ENCODE assay signal across 9 cellular contexts in genomic region chr1:8875216-8875861, GRCh38. TPM values are rescaled to one million over a fixed set of nuclear protein-coding genes. Genes with fewer than 3 reads are reported as not detected.
A peak's percentile ranks its signal among the peaks of the same experiment; 100 is the strongest.
DNase-seq lines count a peak whose midpoint lies in the region; ATAC-seq, FAIRE-seq and TF ChIP-seq lines count a peak whose summit lies in the region.
"Had no signal": no experiment of that assay in that cellular context is flagged by ENCODE, and none has a peak within 500 bp of the region (broad histone marks: within the 10 kb centered on the region; RNA-seq: fewer than 3 reads in every experiment).

No MANE protein-coding gene starts in this region.

- H3K4me3 ChIP-seq in DOHH2 (ENCODE audit: low read length) (peak overlapping the region; percentile 83), OCI-LY7 (ENCODE audit: low read depth, low read length, poor library complexity, severe bottlenecking) (peak overlapping the region; percentile 99), H1 (ENCODE audit: extremely low read depth in 1 of 4, insufficient read depth in 2 of 4, low read depth in 3 of 4, low read length in 4 of 4) (peak overlapping the region in 1 of 4 experiments; percentile 92; a peak in 3 of 8 replicates)

- H2AK5ac ChIP-seq in H1 (ENCODE audit: low read depth, low read length): no peak overlapping the region

- peaks cover 48% of the 10 kb centered on the region for H3K4me1 ChIP-seq in DOHH2 (ENCODE audit: control insufficient read depth, low read length)
- H3K4me1 ChIP-seq in OCI-LY7 (ENCODE audit: insufficient read depth, low read length, poor library complexity, severe bottlenecking): peaks cover 43% of the 10 kb centered on the region
- H3K4me1 ChIP-seq in H1 (replicated peaks in 1 of 4; ENCODE audit: control insufficient read depth in 3 of 4, insufficient read depth in 4 of 4, low read length in 3 of 4): peaks cover 12 to 34% (median 18%) of the 10 kb centered on the region in 4 experiments

- H3K4me3 Mint-ChIP-seq in progenitor cell of endocrine pancreas (ENCODE audit: low read depth): peak overlapping the region; percentile 46

- H3K4me2 ChIP-seq in DOHH2 (ENCODE audit: low read length): peak overlapping the region; percentile 81
- peak overlapping the region; percentile 87 for H3K4me2 ChIP-seq in OCI-LY7 (ENCODE audit: low read length)
- peak overlapping the region; percentile 37 to 54 for H3K4me2 ChIP-seq in H1 (ENCODE audit: insufficient read depth in 1 of 2, low read depth in 2 of 2, low read length in 2 of 2)

- no peak overlapping the region for H4K8ac ChIP-seq in H1 (ENCODE audit: extremely low read depth, insufficient read depth, low read length)

- H2BK12ac ChIP-seq in H1 (ENCODE audit: low read depth, low read length): no peak overlapping the region

- H3K36me3 ChIP-seq in DOHH2 (ENCODE audit: control insufficient read depth, low read length) (peaks cover 88% of the 10 kb centered on the region), OCI-LY7 (ENCODE audit: insufficient read depth, low read length) (peaks cover 81% of the 10 kb centered on the region), H1 (ENCODE audit: control insufficient read depth in 2 of 4, insufficient read depth in 4 of 4, low read length in 3 of 4) (peaks cover 38 to 70% (median 53%) of the 10 kb centered on the region in 4 experiments)

- H3K27me3 ChIP-seq in DOHH2 (ENCODE audit: control insufficient read depth, low read length): no peaks in the 10 kb centered on the region
- H3K27me3 ChIP-seq in H1 (replicated peaks in 1 of 4; ENCODE audit: control insufficient read depth in 3 of 4, extremely low read depth in 1 of 4, insufficient read depth in 3 of 4, low read length in 3 of 4): no peaks in the 10 kb centered on the region

- no peaks in the 10 kb centered on the region for H3K9me3 Mint-ChIP-seq in progenitor cell of endocrine pancreas (ENCODE audit: low read depth)

- H3K27ac ChIP-seq in DOHH2 (ENCODE audit: low read depth, low read length) (peak overlapping the region; percentile 81), OCI-LY7 (ENCODE audit: low read depth, low read length, poor library complexity, severe bottlenecking) (no peak overlapping the region), H1 (ENCODE audit: low read depth, low read length) (no peak overlapping the region; the same call in 1 of the 2 replicates)

- no peak overlapping the region for H3K18ac ChIP-seq in H1 (ENCODE audit: extremely low read depth, low read length)

- peaks cover 2% of the 10 kb centered on the region; the same call in 1 of the 2 replicates for H3K23me2 ChIP-seq in H1 (ENCODE audit: low read depth, low read length)

- peak in 1 of 2 experiments; percentile 37; a peak in 2 of 3 replicates for TF ChIP-seq POLR2A in H1 (IDR thresholded peaks at IDR 0.05; ENCODE audit: control extremely low read depth in 1 of 2, low read depth in 2 of 2, low read length in 2 of 2)

- peaks cover 23% of the 10 kb centered on the region for H3K36me3 Mint-ChIP-seq in progenitor cell of endocrine pancreas (ENCODE audit: insufficient read depth)

- peaks cover 25% of the 10 kb centered on the region for H3K4me1 Mint-ChIP-seq in progenitor cell of endocrine pancreas (ENCODE audit: low read depth)

- H3K79me2 ChIP-seq in DOHH2 (ENCODE audit: control insufficient read depth, low read length) (peaks cover 97% of the 10 kb centered on the region), OCI-LY7 (ENCODE audit: insufficient read depth, low read depth, low read length) (peaks cover 88% of the 10 kb centered on the region), H1 (ENCODE audit: control insufficient read depth in 1 of 2, insufficient read depth in 2 of 2, low read length in 2 of 2) (peaks cover 38 to 82% of the 10 kb centered on the region in 2 experiments)

- H4K91ac ChIP-seq in H1 (replicated peaks; ENCODE audit: insufficient read length, low read length): no peak overlapping the region

- TF ChIP-seq EP300 in H1 (IDR thresholded peaks at IDR 0.05; ENCODE audit: borderline replicate concordance in 1 of 2, low read depth in 2 of 2, low read length in 2 of 2): no peak

- no peak overlapping the region for H3K14ac ChIP-seq in H1 (ENCODE audit: insufficient read length)

- WGBS in H1 (ENCODE audit: extremely low coverage in 1 of 2, insufficient coverage in 1 of 2, insufficient read length in 1 of 2, insufficient replicate concordance in 2 of 2, low coverage in 1 of 2, low lambda C conversion rate in 2 of 2, missing lambda C conversion rate in 1 of 2), 2 experiments: 85% methylated on average over 7 of the region's 7 CpGs; no CpG with 5 or more reads in 1 of the 2 experiments

- H3K9ac ChIP-seq in H1 (replicated peaks in 1 of 4; ENCODE audit: extremely low read depth in 1 of 4, low read depth in 3 of 4, low read length in 3 of 4): no peak overlapping the region

- H3K9me3 ChIP-seq in DOHH2 (ENCODE audit: control insufficient read depth, insufficient read depth, low read length) (no peaks in the 10 kb centered on the region), OCI-LY7 (ENCODE audit: low read length) (no peaks in the 10 kb centered on the region), H1 (ENCODE audit: insufficient read depth in 2 of 2, low read depth in 1 of 2, low read length in 1 of 2) (no peaks in the 10 kb centered on the region)

- FAIRE-seq in H1 (lab: Jason Lieb, UNC): no peak

- no peak overlapping the region for H4K5ac ChIP-seq in H1 (ENCODE audit: insufficient read length, low read depth, low read length)

- peaks cover 8% of the 10 kb centered on the region for H3K79me1 ChIP-seq in H1 (ENCODE audit: low read depth, low read length)

- H3K9me2 ChIP-seq in DOHH2 (replicated peaks; ENCODE audit: control insufficient read depth, low read length): no peaks in the 10 kb centered on the region
- no peaks in the 10 kb centered on the region for H3K9me2 ChIP-seq in OCI-LY7 (ENCODE audit: insufficient read depth, low read length)

- H2AFZ ChIP-seq in OCI-LY7 (ENCODE audit: low read length): no peak overlapping the region
- no peak overlapping the region for H2AFZ ChIP-seq in H1 (ENCODE audit: low read length)

- ATAC-seq in GM19324 (IDR thresholded peaks at IDR 0.05; ENCODE audit: low FRiP score, unreplicated experiment): no peak
- no peak for ATAC-seq in GM19023 (IDR thresholded peaks at IDR 0.05; ENCODE audit: unreplicated experiment)

- H3F3A ChIP-seq in DOHH2 (ENCODE audit: control insufficient read depth, insufficient read depth): peaks cover 60% of the 10 kb centered on the region

- H2BK5ac ChIP-seq in H1 (ENCODE audit: low read depth, low read length): no peak overlapping the region

- CTCF ChIA-PET in OCI-LY7 (lab: Charles Lee; ENCODE audit: unreplicated experiment): no interaction called here
- CTCF ChIA-PET in H1 (lab: Charles Lee; ENCODE audit: partially characterized antibody): interaction anchor here (1.2 to 5.2 kb wide), 2 partner anchors 9 to 12 kb away, joined by 3 to 47 read pairs; no protein-coding TSS in a partner anchor

- TF ChIP-seq RAD21 in H1 (IDR thresholded peaks at IDR 0.05 in 1 of 2, conservative IDR thresholded peaks at IDR 0.05 in 1 of 2; ENCODE audit: low read depth in 2 of 2, low read length in 2 of 2): no peak

- no peak overlapping the region for H2BK20ac ChIP-seq in H1 (ENCODE audit: low read length)

- no TSS peak for BruUV-seq in OCI-LY7 (replicated peaks; lab: Mats Ljungman, UMichigan)

- H3K56ac ChIP-seq in H1 (replicated peaks; ENCODE audit: insufficient read length, low read depth, low read length): no peak overlapping the region

- no peaks in the 10 kb centered on the region for H3K27me3 Mint-ChIP-seq in progenitor cell of endocrine pancreas

- no peak overlapping the region for H2BK120ac ChIP-seq in H1 (replicated peaks; ENCODE audit: low read depth, low read length)

- no peak for TF ChIP-seq CTCF in DOHH2 (IDR thresholded peaks at IDR 0.05; ENCODE audit: low read depth, low read length, poor library complexity, severe bottlenecking)
- no peak for TF ChIP-seq CTCF in OCI-LY7 (conservative IDR thresholded peaks at IDR 0.05; ENCODE audit: low read length)
- TF ChIP-seq CTCF in H1 (IDR thresholded peaks at IDR 0.05; ENCODE audit: control extremely low read depth in 1 of 3, insufficient read depth in 1 of 3, low read depth in 1 of 3, low read length in 3 of 3): no peak
- TF ChIP-seq CTCF in progenitor cell of endocrine pancreas (IDR thresholded peaks at IDR 0.05; ENCODE audit: unreplicated experiment): no peak

- POLR2A ChIA-PET in OCI-LY7 (lab: Charles Lee) (interaction anchor here (0.6 kb wide), 2 partner anchors 99 to 903 kb away, joined by 3 read pairs; no protein-coding TSS in a partner anchor), H1 (lab: Charles Lee; ENCODE audit: partially characterized antibody) (interaction anchor here (0.6 to 29.3 kb wide), 7 partner anchors 8 to 129 kb away, joined by 3 to 880 read pairs (median 7); no protein-coding TSS in a partner anchor)

- H3K27ac Mint-ChIP-seq in progenitor cell of endocrine pancreas: peak overlapping the region; percentile 68

- intact Hi-C loops in OCI-LY7 (cut with micrococcal nuclease; ENCODE audit: unreplicated experiment): loop anchor here (5.0 kb wide), 2 partner anchors 192 to 453 kb away; partner anchors contain the start of gene SLC2A5

- peaks cover 61% of the 10 kb centered on the region for H4K20me1 ChIP-seq in DOHH2 (ENCODE audit: control insufficient read depth, insufficient read depth, low read depth, low read length)
- H4K20me1 ChIP-seq in OCI-LY7 (ENCODE audit: insufficient read depth, low read length): peaks cover 62% of the 10 kb centered on the region
- H4K20me1 ChIP-seq in H1 (replicated peaks in 1 of 2; ENCODE audit: control insufficient read depth in 1 of 2, insufficient read depth in 2 of 2, low read length in 2 of 2): peaks cover 31 to 35% of the 10 kb centered on the region in 2 experiments

- no peak overlapping the region for H3K23ac ChIP-seq in H1 (ENCODE audit: insufficient read length)

- no peak overlapping the region for H2BK15ac ChIP-seq in H1 (ENCODE audit: low read length)

- no peak overlapping the region for H3K4ac ChIP-seq in H1 (replicated peaks; ENCODE audit: insufficient read length, low read depth, low read length)

- DNase-seq in OCI-LY7 (ENCODE audit: low spot score) (no peak), H1 (ENCODE audit: low read depth in 1 of 2, low spot score in 2 of 2) (no peak), progenitor cell of endocrine pancreas (ENCODE audit: low spot score, unreplicated experiment) (no peak), AG20443 (ENCODE audit: low spot score) (no peak), NCI-H526 treated with DMSO at 0.1 percent for 48 hours (lab: John Stamatoyannopoulos, UW) (no peak)
- DNase-seq: activated CD4-positive, CD25-positive, alpha-beta regulatory T cell treated with anti-CD3 and anti-CD28 coated beads, Interleukin-2, amount 50 U/mL, for 72 hours had no signal

RNA-seq across cellular contexts. Expression of gene ENO1, which starts 3.1 kb away (rescaled TPM):
- total RNA-seq in OCI-LY7 (2014; rRNA removed; shearing (Covaris generic)): 1,017 and 1,033 TPM in 2 replicates
- total RNA-seq in OCI-LY7 (2022) (884 and 1,337 TPM in 2 replicates), progenitor cell of endocrine pancreas (444 and 493 TPM in 2 replicates)
- total RNA-seq in H1 (2021; fragmentation: NEBNext Ultra II Directional; extraction: Animal tissue kit (Norgen Biotek cat#: 25700)): 2,080 and 2,117 TPM in 2 replicates
- polyA plus RNA-seq in H1 (2011; rRNA removed): 1,763 and 2,059 TPM in 2 replicates
- polyA plus RNA-seq in H1 (2011; cell fraction: cytosol; rRNA removed): 2,358 TPM
- polyA plus RNA-seq in H1 (2011; cell fraction: nucleus; rRNA removed): 2,405 TPM
- polyA plus RNA-seq in H1 (2012, experiment 1 of 2): 1,870 to 2,736 TPM (median 2,687 TPM) in 4 replicates
- 3,551 TPM for polyA plus RNA-seq in H1 (2012, experiment 2 of 2)
- 1,002 TPM for polyA plus RNA-seq in H1 (2013, experiment 1 of 2)
- polyA plus RNA-seq in H1 (2013, experiment 2 of 2): 997 TPM
- polyA minus RNA-seq in H1 (2011; rRNA and poly(A)+ RNA removed): 2,726 and 2,920 TPM in 2 replicates
- 1,825 TPM for polyA minus RNA-seq in H1 (2011; cell fraction: cytosol; rRNA and poly(A)+ RNA removed)
- polyA minus RNA-seq in H1 (2011; cell fraction: nucleus; rRNA and poly(A)+ RNA removed): 812 TPM

RNA-seq across cellular contexts. Expression of gene RERE, which starts 57.9 kb away (rescaled TPM):
- total RNA-seq in OCI-LY7 (2014; rRNA removed; shearing (Covaris generic)): 73.1 and 81.5 TPM in 2 replicates
- total RNA-seq in OCI-LY7 (2022) (183 and 211 TPM in 2 replicates), progenitor cell of endocrine pancreas (308 and 329 TPM in 2 replicates)
- 126 and 142 TPM in 2 replicates for total RNA-seq in H1 (2021; fragmentation: NEBNext Ultra II Directional; extraction: Animal tissue kit (Norgen Biotek cat#: 25700))
- 15.3 and 17.5 TPM in 2 replicates for polyA plus RNA-seq in H1 (2011; rRNA removed)
- polyA plus RNA-seq in H1 (2011; cell fraction: cytosol; rRNA removed): 10.6 TPM
- 92.6 TPM for polyA plus RNA-seq in H1 (2011; cell fraction: nucleus; rRNA removed)
- 63.0 to 85.2 TPM (median 68.9 TPM) in 4 replicates for polyA plus RNA-seq in H1 (2012, experiment 1 of 2)
- polyA plus RNA-seq in H1 (2012, experiment 2 of 2): 48.9 TPM
- 54.3 TPM for polyA plus RNA-seq in H1 (2013, experiment 1 of 2)
- polyA plus RNA-seq in H1 (2013, experiment 2 of 2): 52.9 TPM
- polyA minus RNA-seq in H1 (2011; rRNA and poly(A)+ RNA removed): 140 and 169 TPM in 2 replicates
- polyA minus RNA-seq in H1 (2011; cell fraction: cytosol; rRNA and poly(A)+ RNA removed): 66.2 TPM
- polyA minus RNA-seq in H1 (2011; cell fraction: nucleus; rRNA and poly(A)+ RNA removed): 188 TPM
